In genomic region chr3:49006591-49007067, GRCh38 we compare ENCODE assay signal across 8 cellular contexts. TPM values are rescaled to one million over a fixed set of nuclear protein-coding genes. Genes with fewer than 3 reads are reported as not detected.
A peak's percentile ranks its signal among the peaks of the same experiment; 100 is the strongest.
DNase-seq lines count a peak whose midpoint lies in the region; ATAC-seq and TF ChIP-seq lines count a peak whose summit lies in the region.

No MANE protein-coding gene starts in this region.

- peak overlapping the region; percentile 69 to 86; a peak in 3 of 4 replicates for H3K4me3 ChIP-seq in DND-41 (ENCODE audit: low read depth in 1 of 2, low read length in 2 of 2)
- H3K4me3 ChIP-seq in iPS-18c (ENCODE audit: insufficient read depth, low read depth, low read length) = peak overlapping the region; percentile 79
- H3K4me3 ChIP-seq in skeletal muscle tissue (ENCODE audit: low read length in 3 of 3) = peak overlapping the region; percentile 89 to 97 (median 95)

- no peak for DNase-seq in DND-41
- peak in 37 of 58 donors; percentile 41 to 73 (median 57) for DNase-seq in anterior cingulate cortex (lab: John Stamatoyannopoulos, UW)
- DNase-seq in NOMO-1 treated with dmso at 0.1 percent for 144 hours (lab: John Stamatoyannopoulos, UW; ENCODE audit: unreplicated experiment) = no peak
- no peak for DNase-seq in cerebellum (ENCODE audit: low spot score)

- H3K36me3 ChIP-seq in DND-41 (ENCODE audit: insufficient read depth, low read length) (peaks cover 18% of the 10 kb centered on the region), skeletal muscle tissue (ENCODE audit: control insufficient read depth in 3 of 3, insufficient read depth in 3 of 3, low read length in 3 of 3) (peaks cover 0 to 6% (median 0%) of the 10 kb centered on the region in 3 donors)

- H3K27ac ChIP-seq in DND-41 (ENCODE audit: low read length) (peak overlapping the region; percentile 71), skeletal muscle tissue (ENCODE audit: low read depth, low read length) (peak overlapping the region; percentile 98)

- H3K9ac ChIP-seq in DND-41 (ENCODE audit: low read depth, low read length) (peak overlapping the region; percentile 98), skeletal muscle tissue (ENCODE audit: low read depth in 1 of 3, low read length in 3 of 3) (peak overlapping the region; percentile 92 to 96 (median 93))

- H3K4me2 ChIP-seq in DND-41 (ENCODE audit: insufficient read depth, low read length) = peak overlapping the region; percentile 75

- H3K4me1 ChIP-seq in DND-41 (ENCODE audit: insufficient read depth, low read length) = peaks cover 35% of the 10 kb centered on the region
- peaks cover 17 to 31% (median 20%) of the 10 kb centered on the region in 3 donors for H3K4me1 ChIP-seq in skeletal muscle tissue (ENCODE audit: control insufficient read depth in 3 of 3, insufficient read depth in 3 of 3, low read length in 3 of 3)

- no peaks in the 10 kb centered on the region for H3K9me3 ChIP-seq in DND-41 (ENCODE audit: insufficient read depth, low read length, severe bottlenecking)
- H3K9me3 ChIP-seq in iPS-18c (ENCODE audit: control insufficient read depth, insufficient read depth, low read length) = no peaks in the 10 kb centered on the region
- H3K9me3 ChIP-seq in skeletal muscle tissue (ENCODE audit: control insufficient read depth in 3 of 3, low read length in 3 of 3) = no peaks in the 10 kb centered on the region

- no peak for ATAC-seq in DND-41 (ENCODE audit: insufficient read depth, low read depth)
- ATAC-seq in HG02885 (IDR thresholded peaks at IDR 0.05; ENCODE audit: poor library complexity, unreplicated experiment) = peak; percentile 4
- ATAC-seq in GM19395 (IDR thresholded peaks at IDR 0.05; ENCODE audit: unreplicated experiment) = no peak

- peak overlapping the region; percentile 77 for H2AFZ ChIP-seq in DND-41 (ENCODE audit: low read depth, low read length)

- no peaks in the 10 kb centered on the region for H3K27me3 ChIP-seq in DND-41 (ENCODE audit: insufficient read depth, low read length, poor library complexity)
- no peaks in the 10 kb centered on the region for H3K27me3 ChIP-seq in skeletal muscle tissue (ENCODE audit: control insufficient read depth in 3 of 3, insufficient read depth in 3 of 3, low read length in 3 of 3)

- peaks cover 35% of the 10 kb centered on the region for H4K20me1 ChIP-seq in DND-41 (ENCODE audit: insufficient read depth, low read length)

- no peak for TF ChIP-seq CTCF in DND-41 (IDR thresholded peaks at IDR 0.05; ENCODE audit: borderline replicate concordance, extremely low read depth, low read length, poor library complexity, severe bottlenecking)

- peaks cover 42% of the 10 kb centered on the region for H3K79me2 ChIP-seq in DND-41 (ENCODE audit: insufficient read depth, low read length)

RNA-seq across cellular contexts. Expression of gene WDR6, which starts 0.6 kb away (rescaled TPM):
- total RNA-seq in skeletal muscle tissue = 54.3 TPM
- total RNA-seq in cerebellum = 79.4 TPM

RNA-seq across cellular contexts. Expression of gene DALRD3, which starts 11.8 kb away (rescaled TPM):
- total RNA-seq in skeletal muscle tissue (27.7 TPM), cerebellum (37.2 TPM)

RNA-seq across cellular contexts. Expression of gene NDUFAF3, which starts 15.3 kb away (rescaled TPM):
- total RNA-seq in skeletal muscle tissue (39.1 TPM), cerebellum (26.8 TPM)

RNA-seq across cellular contexts. Expression of gene P4HTM, which starts 16.6 kb away (rescaled TPM):
- total RNA-seq in skeletal muscle tissue (17.2 TPM), cerebellum (44.4 TPM)

RNA-seq across cellular contexts. Expression of gene IMPDH2, which starts 22.6 kb away (rescaled TPM):
- total RNA-seq in skeletal muscle tissue (523 TPM), cerebellum (134 TPM)

Comparison
In these comparisons a context has a peak if more than half of its experiments do, and no peak if none do; other contexts are left out.
1. DNase-seq: peak in anterior cingulate cortex (37 of 58); none in DND-41 (single experiment), NOMO-1 treated with dmso at 0.1 percent for 144 hours (single experiment) and cerebellum (single experiment).
2. Peak in every context shown above with its lines, with median percentiles within 50 percentile points of each other: H3K4me3 ChIP-seq.